ENCODE assay signal across 16 cellular contexts in genomic region chr7:911791-912480, GRCh38. TPM values are rescaled to one million over a fixed set of nuclear protein-coding genes. Genes with fewer than 3 reads are reported as not detected.
DNase-seq lines count a peak whose midpoint lies in the region; ATAC-seq and TF ChIP-seq lines count a peak whose summit lies in the region.
"Had no signal": no experiment of that assay in that cellular context is flagged by ENCODE, and none has a peak within 500 bp of the region (broad histone marks: within the 10 kb centered on the region; RNA-seq: fewer than 3 reads in every experiment).

No MANE protein-coding gene starts in this region.

- H3K9me3 ChIP-seq in IMR-90 (ENCODE audit: control insufficient read depth, insufficient read depth, low read length): no peaks in the 10 kb centered on the region
- H3K9me3 ChIP-seq in suprapubic skin: no peaks in the 10 kb centered on the region
- H3K9me3 ChIP-seq: SJSA1 had no signal

- H2BK20ac ChIP-seq in IMR-90 (ENCODE audit: low read depth, low read length): no peak overlapping the region

- dilution Hi-C loops in IMR-90 (cut with HindIII; ENCODE audit: low sequenced_read_pairs, unreplicated experiment): no loop called here

- peak overlapping the region; percentile 32 for H2AFZ ChIP-seq in IMR-90 (replicated peaks; ENCODE audit: low read length, poor library complexity)

- no peak overlapping the region for H2BK5ac ChIP-seq in IMR-90 (ENCODE audit: low read depth, low read length, poor library complexity, severe bottlenecking)

- H2BK15ac ChIP-seq in IMR-90 (ENCODE audit: low read depth, low read length): no peak overlapping the region

- H3K14ac ChIP-seq in IMR-90 (replicated peaks; ENCODE audit: low read depth, low read length): no peak overlapping the region

- H3K4me3 Mint-ChIP-seq in activated CD4-positive, alpha-beta T cell treated with anti-CD3 and anti-CD28 coated beads, Interleukin-2, amount 10 ng/mL, durations not matched to agents 24 days and 14 days: no peak overlapping the region
- H3K4me3 Mint-ChIP-seq: B cell; CD8-positive, alpha-beta T cell had no signal

- H3K9me3 Mint-ChIP-seq in activated CD4-positive, alpha-beta T cell treated with anti-CD3 and anti-CD28 coated beads, Interleukin-2, amount 10 ng/mL, durations not matched to agents 24 days and 14 days: no peaks in the 10 kb centered on the region
- H3K9me3 Mint-ChIP-seq: CD8-positive, alpha-beta T cell had no signal

- no peak overlapping the region for H3K23ac ChIP-seq in IMR-90 (ENCODE audit: low read depth, low read length)

- no peak overlapping the region for H3K4ac ChIP-seq in IMR-90 (ENCODE audit: low read depth, low read length)

- TF ChIP-seq RAD21 in IMR-90 (IDR thresholded peaks at IDR 0.05; ENCODE audit: low read length): no peak

- no peak overlapping the region for H3K27ac Mint-ChIP-seq in activated CD4-positive, alpha-beta T cell treated with anti-CD3 and anti-CD28 coated beads, Interleukin-2, amount 10 ng/mL, durations not matched to agents 24 days and 14 days
- H3K27ac Mint-ChIP-seq: B cell; CD8-positive, alpha-beta T cell had no signal

- no peaks in the 10 kb centered on the region for H3K9me1 ChIP-seq in IMR-90 (ENCODE audit: insufficient read depth, low read length)

- 87% methylated on average over 26 of the region's 41 CpGs; no CpG with 5 or more reads in 1 of the 2 experiments for WGBS in IMR-90 (ENCODE audit: extremely low coverage in 2 of 2, insufficient read length in 1 of 2), 2 experiments
- WGBS in suprapubic skin: 100% methylated on average over 6 of the region's 41 CpGs

- peaks cover 2% of the 10 kb centered on the region for H3K36me3 Mint-ChIP-seq in activated CD4-positive, alpha-beta T cell treated with anti-CD3 and anti-CD28 coated beads, Interleukin-2, amount 10 ng/mL, durations not matched to agents 24 days and 14 days (ENCODE audit: low read depth)
- H3K36me3 Mint-ChIP-seq: CD8-positive, alpha-beta T cell had no signal

- H3K27me3 Mint-ChIP-seq in activated CD4-positive, alpha-beta T cell treated with anti-CD3 and anti-CD28 coated beads, Interleukin-2, amount 10 ng/mL, durations not matched to agents 24 days and 14 days: no peaks in the 10 kb centered on the region
- H3K27me3 Mint-ChIP-seq: B cell had no signal

- H3K4me3 ChIP-seq in IMR-90 (ENCODE audit: insufficient read depth, low read depth, low read length): no peak overlapping the region
- no peak overlapping the region for H3K4me3 ChIP-seq in suprapubic skin
- H3K4me3 ChIP-seq: SJSA1 had no signal

- BruUV-seq in IMR-90 (replicated peaks; lab: Mats Ljungman, UMichigan): no TSS peak

- H3K27me3 ChIP-seq in IMR-90 (ENCODE audit: control insufficient read depth, insufficient read depth, low read length) (no peaks in the 10 kb centered on the region), suprapubic skin (no peaks in the 10 kb centered on the region)
- H3K27me3 ChIP-seq: SJSA1 had no signal

- POLR2A ChIA-PET in IMR-90 (lab: Charles Lee; ENCODE audit: unreplicated experiment): no interaction called here

- no peak overlapping the region for H2BK120ac ChIP-seq in IMR-90 (ENCODE audit: low read depth, low read length)

- no peaks in the 10 kb centered on the region for H3K79me1 ChIP-seq in IMR-90 (ENCODE audit: low read depth in 1 of 2, low read length in 2 of 2)

- in situ Hi-C loops in IMR-90 (cut with MboI; ENCODE audit: low sequenced_read_pairs): no loop called here

- H3K4me1 ChIP-seq in IMR-90 (ENCODE audit: control insufficient read depth, insufficient read depth, low read length) (0 out of 2 replicates have a peak, but pooled peaks cover 1% of the 10 kb centered on the region), suprapubic skin (peaks cover 39% of the 10 kb centered on the region)

- DNase-seq in IMR-90 (no peak), medulla oblongata (ENCODE audit: extremely low spot score) (peak; percentile 91), substantia nigra (lab: John Stamatoyannopoulos, UW) (peak in 48 of 49 donors; percentile 42 to 95 (median 80)), suprapubic skin (ENCODE audit: low spot score in 2 of 2) (no peak), NCI-H2196 (lab: John Stamatoyannopoulos, UW; ENCODE audit: unreplicated experiment) (no peak)
- no peak for DNase-seq in activated CD4-positive, alpha-beta T cell treated with anti-CD3 and anti-CD28 coated beads, Interleukin-2, amount 10 ng/mL, durations not matched to agents 24 days and 14 days
- DNase-seq: ACHN, NCI-H146, NCI-H226, NCI-H526 treated with DMSO at 0.1 percent for 48 hours, PC-3 had no signal

- H2AK9ac ChIP-seq in IMR-90 (replicated peaks; ENCODE audit: low read depth, low read length, poor library complexity): no peak overlapping the region

- H3K18ac ChIP-seq in IMR-90 (ENCODE audit: low read depth, low read length): no peak overlapping the region

- intact Hi-C loops in IMR-90 (cut with micrococcal nuclease): no loop called here
- intact Hi-C loops in activated CD4-positive, alpha-beta T cell treated with anti-CD3 and anti-CD28 coated beads, Interleukin-2, amount 10 ng/mL, durations not matched to agents 24 days and 14 days (cut with micrococcal nuclease): no loop called here

- TF ChIP-seq CTCF in IMR-90 (conservative IDR thresholded peaks at IDR 0.05; ENCODE audit: low read depth, low read length) (no peak), suprapubic skin (IDR thresholded peaks at IDR 0.05) (no peak)

- no peak for TF ChIP-seq EP300 in suprapubic skin (IDR thresholded peaks at IDR 0.05)

- H4K91ac ChIP-seq in IMR-90 (ENCODE audit: insufficient read depth, low read depth, low read length): no peak overlapping the region

- no peak overlapping the region for H3K4me2 ChIP-seq in IMR-90 (ENCODE audit: low read depth, low read length)

- H3K9ac ChIP-seq in IMR-90 (ENCODE audit: low read depth, low read length): no peak overlapping the region

- ATAC-seq in IMR-90 (ENCODE audit: low read depth) (no peak), GM21367 (IDR thresholded peaks at IDR 0.05; ENCODE audit: unreplicated experiment) (no peak)
- ATAC-seq: CD8-positive, alpha-beta T cell; PC-3 had no signal

- H3K4me1 Mint-ChIP-seq in activated CD4-positive, alpha-beta T cell treated with anti-CD3 and anti-CD28 coated beads, Interleukin-2, amount 10 ng/mL, durations not matched to agents 24 days and 14 days: peaks cover 7% of the 10 kb centered on the region

- H3K36me3 ChIP-seq in IMR-90 (ENCODE audit: control insufficient read depth, insufficient read depth, low read length) (no peaks in the 10 kb centered on the region), suprapubic skin (no peaks in the 10 kb centered on the region)
- H3K36me3 ChIP-seq: SJSA1 had no signal

- CTCF ChIA-PET in IMR-90 (lab: Yijun Ruan, JAX): no interaction called here

- H4K5ac ChIP-seq in IMR-90 (ENCODE audit: low read depth, low read length): no peak overlapping the region

- H4K8ac ChIP-seq in IMR-90 (ENCODE audit: low read depth in 2 of 2, low read length in 2 of 2): no peak overlapping the region

- TF ChIP-seq POLR2A in IMR-90 (IDR thresholded peaks at IDR 0.05; ENCODE audit: low read depth, low read length) (no peak), suprapubic skin (IDR thresholded peaks at IDR 0.05) (no peak)

- H2AK5ac ChIP-seq in IMR-90 (ENCODE audit: low read depth, low read length): no peak overlapping the region

- no peaks in the 10 kb centered on the region; the same call in 1 of the 2 replicates for H4K20me1 ChIP-seq in IMR-90 (ENCODE audit: insufficient read depth, low read length)

- no peak overlapping the region for H3K56ac ChIP-seq in IMR-90 (ENCODE audit: extremely low read depth, insufficient read depth, low read length)

- H3K27ac ChIP-seq in IMR-90 (ENCODE audit: insufficient read depth, low read length) (no peak overlapping the region), cingulate gyrus (ENCODE audit: low read depth, low read length) (peak overlapping the region; percentile 96), substantia nigra (ENCODE audit: low read depth, low read length, poor library complexity, severe bottlenecking) (peak overlapping the region; percentile 98), suprapubic skin (no peak overlapping the region)
- H3K27ac ChIP-seq: SJSA1 had no signal

TF ChIP-seq in IMR-90, 13 proteins besides CTCF, POLR2A, EP300 and RAD21:
- TF ChIP-seq MAFK (IDR thresholded peaks at IDR 0.05; ENCODE audit: low read depth, low read length): no peak
- no peak for TF ChIP-seq SMC3 (IDR thresholded peaks at IDR 0.05; ENCODE audit: low read depth, low read length)
- no peak for TF ChIP-seq MAZ (IDR thresholded peaks at IDR 0.05; ENCODE audit: borderline replicate concordance, low read depth, low read length)
- TF ChIP-seq MXI1 (IDR thresholded peaks at IDR 0.05; ENCODE audit: borderline replicate concordance, low read depth, low read length): no peak
- TF ChIP-seq RCOR1 (IDR thresholded peaks at IDR 0.05; ENCODE audit: insufficient replicate concordance, low read length): no peak
- TF ChIP-seq FOS (IDR thresholded peaks at IDR 0.05; ENCODE audit: low read depth, low read length): no peak
- no peak for TF ChIP-seq BHLHE40 (IDR thresholded peaks at IDR 0.05; ENCODE audit: low read depth, low read length)
- TF ChIP-seq CHD1 (IDR thresholded peaks at IDR 0.05; ENCODE audit: low read depth, low read length): no peak
TF ChIP-seq in IMR-90: peak in this region for 0.

RNA-seq across cellular contexts. Expression of gene GET4, which starts 35.6 kb away (rescaled TPM):
- total RNA-seq in IMR-90 (2012; rRNA removed): 10.6 and 11.3 TPM in 2 replicates
- 30.9 and 37.2 TPM in 2 replicates for polyA plus RNA-seq in IMR-90 (2012; rRNA removed)
- polyA plus RNA-seq in IMR-90 (2012; cell fraction: cytosol; rRNA removed): 25.9 and 35.9 TPM in 2 replicates
- polyA plus RNA-seq in IMR-90 (2012; cell fraction: nucleus; rRNA removed; ENCODE audit: low replicate concordance): 104 and 238 TPM in 2 replicates
- total RNA-seq in activated CD4-positive, alpha-beta T cell treated with anti-CD3 and anti-CD28 coated beads, Interleukin-2, amount 10 ng/mL, durations not matched to agents 24 days and 14 days: 35.8 and 41.0 TPM in 2 replicates
- 10 to 100 TPM; 27.7 to 58.2 (median 47.8) TPM for total RNA-seq in suprapubic skin

RNA-seq across cellular contexts. Expression of gene ADAP1, which starts 42.5 kb away (rescaled TPM):
- total RNA-seq in IMR-90 (2012; rRNA removed) (1.4 and 2.2 TPM in 2 replicates), suprapubic skin (1 to 10 TPM; 4.1 to 9.1 (median 6.3) TPM)
- polyA plus RNA-seq in IMR-90 (2012; rRNA removed): 1.9 and 2.0 TPM in 2 replicates
- 1.3 and 2.4 TPM in 2 replicates for polyA plus RNA-seq in IMR-90 (2012; cell fraction: cytosol; rRNA removed)
- 2.9 and 5.6 TPM in 2 replicates for polyA plus RNA-seq in IMR-90 (2012; cell fraction: nucleus; rRNA removed; ENCODE audit: low replicate concordance)
- 65.9 and 70.2 TPM in 2 replicates for total RNA-seq in activated CD4-positive, alpha-beta T cell treated with anti-CD3 and anti-CD28 coated beads, Interleukin-2, amount 10 ng/mL, durations not matched to agents 24 days and 14 days

Comparison
In these comparisons a context has a peak if more than half of its experiments do, and no peak if none do; other contexts are left out.
1. DNase-seq: peak in medulla oblongata (single experiment) and substantia nigra (48 of 49); none in IMR-90 (single experiment), activated CD4-positive, alpha-beta T cell treated with anti-CD3 and anti-CD28 coated beads, Interleukin-2, amount 10 ng/mL, durations not matched to agents 24 days and 14 days (single experiment), suprapubic skin (0 of 2) and NCI-H2196 (single experiment).
2. H3K27ac ChIP-seq: peak in cingulate gyrus (single experiment) and substantia nigra (single experiment); none in IMR-90 (single experiment) and suprapubic skin (single experiment).